Comparison of ENCODE assay signal across 8 cellular contexts in genomic region chr1:42957229-42957879, GRCh38. TPM values are rescaled to one million over a fixed set of nuclear protein-coding genes. Genes with fewer than 3 reads are reported as not detected.
DNase-seq lines count a peak whose midpoint lies in the region; ATAC-seq and TF ChIP-seq lines count a peak whose summit lies in the region.

No MANE protein-coding gene starts in this region.

- no peaks in the 10 kb centered on the region for H3K27me3 ChIP-seq in CD8-positive, alpha-beta memory T cell (ENCODE audit: insufficient read depth, low read length, poor library complexity, severe bottlenecking)
- H3K27me3 ChIP-seq in duodenal mucosa (ENCODE audit: control insufficient read depth in 1 of 2, insufficient read depth in 2 of 2, low read length in 2 of 2) = peaks cover 5 to 6% of the 10 kb centered on the region in 2 donors

- peaks cover 0 to 2% of the 10 kb centered on the region in 2 donors for H3K27me3 Mint-ChIP-seq in CD8-positive, alpha-beta memory T cell
- peaks cover 13% of the 10 kb centered on the region for H3K27me3 Mint-ChIP-seq in nephron (ENCODE audit: low read depth)

- H3K9me3 Mint-ChIP-seq in CD8-positive, alpha-beta memory T cell = no peaks in the 10 kb centered on the region
- no peaks in the 10 kb centered on the region for H3K9me3 Mint-ChIP-seq in nephron

- DNase-seq in CD8-positive, alpha-beta memory T cell = no peak
- DNase-seq in NCI-H69 (lab: John Stamatoyannopoulos, UW) (peak; percentile 40), GDM1 (lab: John Stamatoyannopoulos, UW) (no peak), omental fat pad (ENCODE audit: low spot score) (no peak), T1000 (lab: John Stamatoyannopoulos, UW) (no peak)

- H3K9ac ChIP-seq in duodenal mucosa (ENCODE audit: low read depth in 1 of 2, low read length in 2 of 2) = peak overlapping the region; percentile 40 to 56

- peak overlapping the region; percentile 84 for H3K27ac ChIP-seq in CD8-positive, alpha-beta memory T cell (ENCODE audit: low read depth, low read length)
- peak overlapping the region; percentile 54 for H3K27ac ChIP-seq in duodenal mucosa (ENCODE audit: low read depth, low read length)

- POLR2A ChIA-PET in CD8-positive, alpha-beta memory T cell (lab: Charles Lee) = interaction anchor here (1.0 to 3.1 kb wide), 7 partner anchors 20 to 274 kb away, joined by 3 to 13 read pairs (median 7); no protein-coding TSS in a partner anchor

- no peaks in the 10 kb centered on the region for H3K9me3 ChIP-seq in CD8-positive, alpha-beta memory T cell (ENCODE audit: low read length)
- H3K9me3 ChIP-seq in duodenal mucosa (ENCODE audit: control insufficient read depth in 1 of 2, low read length in 2 of 2) = no peaks in the 10 kb centered on the region

- H3K4me1 Mint-ChIP-seq in CD8-positive, alpha-beta memory T cell = peaks cover 59 to 70% (median 65%) of the 10 kb centered on the region in 3 donors
- peaks cover 40% of the 10 kb centered on the region for H3K4me1 Mint-ChIP-seq in nephron

- ATAC-seq in omental fat pad (ENCODE audit: low FRiP score) = no peak
- no peak for ATAC-seq in HG02571 (IDR thresholded peaks at IDR 0.05; ENCODE audit: unreplicated experiment)

- H3K4me1 ChIP-seq in CD8-positive, alpha-beta memory T cell (ENCODE audit: insufficient read depth, low read length) = peaks cover 56% of the 10 kb centered on the region
- H3K4me1 ChIP-seq in duodenal mucosa (ENCODE audit: control insufficient read depth in 1 of 2, insufficient read depth in 2 of 2, low read length in 2 of 2) = peaks cover 21 to 22% of the 10 kb centered on the region in 2 donors

- CTCF ChIA-PET in CD8-positive, alpha-beta memory T cell (lab: Charles Lee) = interaction anchor here (0.9 to 1.8 kb wide), 7 partner anchors 12 to 116 kb away, joined by 3 to 8 read pairs (median 6); no protein-coding TSS in a partner anchor

- H3K27ac Mint-ChIP-seq in CD8-positive, alpha-beta memory T cell = peak overlapping the region; percentile 78 to 99 (median 95)
- peak overlapping the region; percentile 76 to 83 (median 82) for H3K27ac Mint-ChIP-seq in nephron

- peaks cover 0 to 32% (median 6%) of the 10 kb centered on the region in 3 donors for H3K36me3 Mint-ChIP-seq in CD8-positive, alpha-beta memory T cell
- H3K36me3 Mint-ChIP-seq in nephron (ENCODE audit: low read depth) = peaks cover 4% of the 10 kb centered on the region

- TF ChIP-seq CTCF in nephron (IDR thresholded peaks at IDR 0.05; ENCODE audit: unreplicated experiment in 3 of 3) (no peak), omental fat pad (IDR thresholded peaks at IDR 0.05) (no peak)

- no peaks in the 10 kb centered on the region for H3K36me3 ChIP-seq in CD8-positive, alpha-beta memory T cell (ENCODE audit: insufficient read depth, low read length)
- no peaks in the 10 kb centered on the region for H3K36me3 ChIP-seq in duodenal mucosa (ENCODE audit: control insufficient read depth in 1 of 2, insufficient read depth in 2 of 2, low read length in 2 of 2)

- peak overlapping the region; percentile 85 to 100 (median 95) for H3K4me3 Mint-ChIP-seq in CD8-positive, alpha-beta memory T cell
- H3K4me3 Mint-ChIP-seq in nephron = peak overlapping the region; percentile 88 to 95 (median 91)

- H3K4me3 ChIP-seq in CD8-positive, alpha-beta memory T cell (ENCODE audit: low read length) = peak overlapping the region; percentile 78
- H3K4me3 ChIP-seq in duodenal mucosa (ENCODE audit: low read depth in 1 of 2, low read length in 2 of 2) = peak overlapping the region; percentile 79 to 80

RNA-seq across cellular contexts. Expression of gene SLC2A1, which starts 1.3 kb away (rescaled TPM):
- 100 to 1,000 TPM; 103 to 108 TPM for total RNA-seq in CD8-positive, alpha-beta memory T cell
- polyA plus RNA-seq in CD8-positive, alpha-beta memory T cell = 42.6 TPM
- 10 to 100 TPM; 13.4 to 71.5 (median 48.0) TPM for total RNA-seq in omental fat pad
